In genomic region chr3:39107056-39107873, GRCh38 we compare ENCODE assay signal across 8 cellular contexts. TPM values are rescaled to one million over a fixed set of nuclear protein-coding genes. Genes with fewer than 3 reads are reported as not detected.
A peak's percentile ranks its signal among the peaks of the same experiment; 100 is the strongest.
DNase-seq lines count a peak whose midpoint lies in the region; ATAC-seq and TF ChIP-seq lines count a peak whose summit lies in the region.

Gene GORASP1, minus strand, starts transcription at chr3:39107627. Its CDS starts 86 bp downstream, at chr3:39107541.
Gene TTC21A, plus strand, starts transcription at chr3:39107680. Its CDS starts 158 bp downstream, at chr3:39107838.

- H3K9me3 ChIP-seq in ascending aorta = no peaks in the 10 kb centered on the region
- H3K9me3 ChIP-seq in right cardiac atrium (ENCODE audit: control insufficient read depth, low read length) = no peaks in the 10 kb centered on the region
- no peaks in the 10 kb centered on the region for H3K9me3 ChIP-seq in psoas muscle
- no peaks in the 10 kb centered on the region for H3K9me3 ChIP-seq in vagina

- TF ChIP-seq CTCF in GM10266 (IDR thresholded peaks at IDR 0.05; ENCODE audit: control insufficient read depth, insufficient read depth, low read depth, missing control alignments) (no peak), HFF-Myc (IDR thresholded peaks at IDR 0.05; ENCODE audit: low read depth, low read length, missing control alignments) (no peak), ascending aorta (IDR thresholded peaks at IDR 0.05) (no peak), psoas muscle (IDR thresholded peaks at IDR 0.05) (no peak), vagina (IDR thresholded peaks at IDR 0.05) (peak in 1 of 3 experiments; percentile 27)

- H3K27ac ChIP-seq in ascending aorta (peak within 1 kb of the TSS; percentile 97 to 99), right cardiac atrium (ENCODE audit: low read length) (peak within 1 kb of the TSS; percentile 63), psoas muscle (peak within 1 kb of the TSS; percentile 100), vagina (peak within 1 kb of the TSS; percentile 90)

- no peaks in the 10 kb centered on the region for H3K27me3 ChIP-seq in ascending aorta
- H3K27me3 ChIP-seq in right cardiac atrium (ENCODE audit: control insufficient read depth, insufficient read depth) = no peaks in the 10 kb centered on the region
- no peaks in the 10 kb centered on the region for H3K27me3 ChIP-seq in psoas muscle (ENCODE audit: insufficient read depth in 3 of 3, low read length in 2 of 3)
- no peaks in the 10 kb centered on the region for H3K27me3 ChIP-seq in vagina

- ATAC-seq in right cardiac atrium = peak; percentile 93
- peak; percentile 85 to 93 (median 89) for ATAC-seq in psoas muscle

- peak in 1 of 2 donors; percentile 53 for TF ChIP-seq POLR2A in vagina (IDR thresholded peaks at IDR 0.05)

- H3K4me1 ChIP-seq in ascending aorta (peaks cover 0 to 21% of the 10 kb centered on the region in 2 donors), right cardiac atrium (ENCODE audit: control insufficient read depth, insufficient read depth, low read length) (peaks cover 22% of the 10 kb centered on the region), psoas muscle (peaks cover 34% of the 10 kb centered on the region), vagina (peaks cover 61% of the 10 kb centered on the region)

- H3K4me3 ChIP-seq in HFF-Myc (replicated peaks; ENCODE audit: low read depth, low read length) (peak within 1 kb of the TSS; percentile 93), ascending aorta (peak within 1 kb of the TSS; percentile 94 to 96), right cardiac atrium (ENCODE audit: low read length) (peak within 1 kb of the TSS; percentile 69), psoas muscle (peak within 1 kb of the TSS; percentile 95), vagina (peak within 1 kb of the TSS; percentile 69 to 96)

- H3K36me3 ChIP-seq in ascending aorta (no peaks in the 10 kb centered on the region), psoas muscle (ENCODE audit: insufficient read depth in 1 of 2, low read depth in 1 of 2) (no peaks in the 10 kb centered on the region), vagina (no peaks in the 10 kb centered on the region)

- DNase-seq in GM10266 (ENCODE audit: extremely low spot score) = peak; percentile 86
- DNase-seq in HFF-Myc (ENCODE audit: extremely low read depth, low read depth) = peak; percentile 44
- peak; percentile 29 for DNase-seq in NCI-H1048 (lab: John Stamatoyannopoulos, UW)
- DNase-seq in T-helper 1 cell = peak; percentile 49 to 74 (median 56)
- DNase-seq in ascending aorta (ENCODE audit: low spot score in 2 of 2) = peak; percentile 65 to 95
- peak; percentile 91 to 96 (median 95) for DNase-seq in right cardiac atrium
- peak; percentile 91 to 95 for DNase-seq in psoas muscle
- DNase-seq in vagina (ENCODE audit: extremely low spot score in 2 of 2) = peak; percentile 92 to 96

- under 1% methylated on average over 97 of the region's 97 CpGs for WGBS in right cardiac atrium
- WGBS in psoas muscle, 3 donors = 0% methylated on average over 56 to 97 of the region's 97 CpGs

- intact Hi-C loops in ascending aorta (cut with DNase I) (loop anchor here (2.0 to 10.0 kb wide), 3 partner anchors 40 to 278 kb away; partner anchors contain the start of gene SLC25A38), right cardiac atrium (cut with DNase I) (no loop called here), psoas muscle (cut with DNase I) (loop anchor here (5.0 to 10.0 kb wide), 6 partner anchors 35 to 288 kb away; partner anchors contain the start of gene SLC25A38 (in 1 of the 2)), vagina (cut with DNase I) (loop anchor here (5.0 kb wide), 1 partner anchor 40 kb away; no protein-coding TSS in a partner anchor)

RNA-seq across cellular contexts. Expression of gene GORASP1, which starts in this region (rescaled TPM):
- total RNA-seq in ascending aorta = 186 TPM
- 10 to 100 TPM; 43.7 to 53.4 (median 47.4) TPM for total RNA-seq in right cardiac atrium
- 26.3 TPM for polyA plus RNA-seq in right cardiac atrium
- 10 to 100 TPM; 34.3 to 46.7 (median 42.6) TPM for total RNA-seq in psoas muscle
- 10 to 100 TPM; 27.3 to 37.3 (median 34.4) TPM for polyA plus RNA-seq in psoas muscle
- total RNA-seq in vagina = 45.9 TPM

RNA-seq across cellular contexts. Expression of gene TTC21A, which starts in this region (rescaled TPM):
- total RNA-seq in ascending aorta = 0.43 TPM
- total RNA-seq in right cardiac atrium = 1 to 10 TPM; 1.9 to 3.4 (median 2.5) TPM
- 2.0 TPM for polyA plus RNA-seq in right cardiac atrium
- 1 to 10 TPM in 1 of 4 donors, under 1 TPM in 3; 0.52 to 1.2 (median 0.78) TPM for total RNA-seq in psoas muscle
- polyA plus RNA-seq in psoas muscle = under 1 TPM; 0.62 to 1.00 (median 0.98) TPM
- total RNA-seq in vagina = 8.8 TPM

Comparison
In these comparisons a context has a peak if more than half of its experiments do, and no peak if none do; other contexts are left out.
1. Peak in every context shown above with its lines: DNase-seq, ATAC-seq, H3K4me3 ChIP-seq and H3K27ac ChIP-seq.
2. DNase-seq: peak in every context shown above with its lines; median percentile 95 in right cardiac atrium; 94 in vagina; 93 in psoas muscle; 86 in GM10266; 80 in ascending aorta; 56 in T-helper 1 cell; 44 in HFF-Myc; 29 in NCI-H1048.
3. intact Hi-C loops: an anchor here in ascending aorta (2.0 to 10.0 kb wide), psoas muscle (5.0 to 10.0 kb wide) and vagina (5.0 kb wide); none called in right cardiac atrium.